Comparison of ENCODE assay signal across 15 cellular contexts in genomic region chr14:29236848-29237247, GRCh38.
A peak's percentile ranks its signal among the peaks of the same experiment; 100 is the strongest.
DNase-seq lines count a peak whose midpoint lies in the region; ATAC-seq and TF ChIP-seq lines count a peak whose summit lies in the region.
"Had no signal": no experiment of that assay in that cellular context is flagged by ENCODE, and none has a peak within 500 bp of the region (broad histone marks: within the 10 kb centered on the region; RNA-seq: fewer than 3 reads in every experiment).

No MANE protein-coding gene starts in this region.

- no peak for ATAC-seq in GM21529 (IDR thresholded peaks at IDR 0.05; ENCODE audit: unreplicated experiment)
- ATAC-seq: activated T-cell treated with anti-CD3 and anti-CD28 coated beads, Interleukin-2, amount 50 U/mL, for 4 hours had no signal

- no peaks in the 10 kb centered on the region for H3K27me3 ChIP-seq in brain microvascular endothelial cell (replicated peaks)

- peak overlapping the region; percentile 15 for H3K4me3 ChIP-seq in brain microvascular endothelial cell (ENCODE audit: low read depth, low read length)

- H3K27ac ChIP-seq in brain microvascular endothelial cell = peak overlapping the region; percentile 55
- H3K27ac ChIP-seq: parathyroid adenoma had no signal

- no peaks in the 10 kb centered on the region for H3K36me3 ChIP-seq in brain microvascular endothelial cell (replicated peaks)

- H3K4me1 Mint-ChIP-seq in immature natural killer cell = no peaks in the 10 kb centered on the region
- H3K4me1 Mint-ChIP-seq: CD14-positive monocyte had no signal

- no peak for TF ChIP-seq CTCF in brain microvascular endothelial cell (IDR thresholded peaks at IDR 0.05; ENCODE audit: low read depth, low read length, missing control alignments)

- H3K4me3 Mint-ChIP-seq in immature natural killer cell = no peak overlapping the region
- H3K4me3 Mint-ChIP-seq: activated T-cell treated with anti-CD3 and anti-CD28 coated beads, Interleukin-2, amount 50 U/mL, for 4 hours; CD14-positive monocyte had no signal

- in situ Hi-C loops in brain microvascular endothelial cell (cut with HindIII; ENCODE audit: low pct_ligation_motif_present, low sequenced_read_pairs) = no loop called here

- no peak overlapping the region for H3K27ac Mint-ChIP-seq in immature natural killer cell
- H3K27ac Mint-ChIP-seq: CD14-positive monocyte had no signal

- H3K27me3 Mint-ChIP-seq in immature natural killer cell (ENCODE audit: low read depth in 3 of 3) = peaks cover 0 to 3% (median 0%) of the 10 kb centered on the region in 3 donors

- H3K36me3 Mint-ChIP-seq in immature natural killer cell = peaks cover 0 to 4% (median 0%) of the 10 kb centered on the region in 3 donors
- H3K36me3 Mint-ChIP-seq: CD14-positive monocyte had no signal

- H3K9me3 Mint-ChIP-seq in immature natural killer cell = peaks cover 2 to 27% (median 8%) of the 10 kb centered on the region in 6 donors
- H3K9me3 Mint-ChIP-seq: CD14-positive monocyte had no signal

- DNase-seq in AG20443 (ENCODE audit: low spot score) (peak; percentile 8), LHCN-M2 (ENCODE audit: low read depth) (peak; percentile 92), brain microvascular endothelial cell (no peak), lung microvascular endothelial cell (ENCODE audit: low read depth in 2 of 2) (peak; percentile 33 to 93), immature natural killer cell (no peak)
- no peak for DNase-seq in activated CD8-positive, alpha-beta memory T cell treated with anti-CD3 and anti-CD28 coated beads for 24 hours
- DNase-seq in stimulated activated CD4-positive, alpha-beta T cell treated with anti-CD3 and anti-CD28 coated beads, Interleukin-4, amount 100 ng/mL, for 24 hours = no peak
- DNase-seq: activated T-cell treated with anti-CD3 and anti-CD28 coated beads, Interleukin-2, amount 50 U/mL, for 4 hours; anterior cingulate cortex; mesendoderm; NCI-H1092 treated with DMSO at 0.1 percent for 48 hours; NCI-H524 treated with DMSO at 0.1 percent for 48 hours had no signal

Comparison
In these comparisons a context has a peak if more than half of its experiments do, and no peak if none do; other contexts are left out.
1. DNase-seq: peak in AG20443 (single experiment), LHCN-M2 (single experiment) and lung microvascular endothelial cell (2 of 2); none in brain microvascular endothelial cell (single experiment), immature natural killer cell (0 of 3), activated CD8-positive, alpha-beta memory T cell treated with anti-CD3 and anti-CD28 coated beads for 24 hours (single experiment) and stimulated activated CD4-positive, alpha-beta T cell treated with anti-CD3 and anti-CD28 coated beads, Interleukin-4, amount 100 ng/mL, for 24 hours (single experiment).